1 cellular context compared by ENCODE assay signal in genomic region chr5:74009502-74009901, GRCh38.
TF ChIP-seq lines count a peak whose summit lies in the region.

No MANE protein-coding gene starts in this region.

TF ChIP-seq in IMR-90, 13 proteins besides CTCF, POLR2A, EP300 and RAD21 (continued from another document):
- TF ChIP-seq, protein P1, sequence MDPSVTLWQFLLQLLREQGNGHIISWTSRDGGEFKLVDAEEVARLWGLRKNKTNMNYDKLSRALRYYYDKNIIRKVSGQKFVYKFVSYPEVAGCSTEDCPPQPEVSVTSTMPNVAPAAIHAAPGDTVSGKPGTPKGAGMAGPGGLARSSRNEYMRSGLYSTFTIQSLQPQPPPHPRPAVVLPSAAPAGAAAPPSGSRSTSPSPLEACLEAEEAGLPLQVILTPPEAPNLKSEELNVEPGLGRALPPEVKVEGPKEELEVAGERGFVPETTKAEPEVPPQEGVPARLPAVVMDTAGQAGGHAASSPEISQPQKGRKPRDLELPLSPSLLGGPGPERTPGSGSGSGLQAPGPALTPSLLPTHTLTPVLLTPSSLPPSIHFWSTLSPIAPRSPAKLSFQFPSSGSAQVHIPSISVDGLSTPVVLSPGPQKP (IDR thresholded peaks at IDR 0.05; ENCODE audit: borderline replicate concordance, low read depth, low read length): no peak
- TF ChIP-seq, protein P2, sequence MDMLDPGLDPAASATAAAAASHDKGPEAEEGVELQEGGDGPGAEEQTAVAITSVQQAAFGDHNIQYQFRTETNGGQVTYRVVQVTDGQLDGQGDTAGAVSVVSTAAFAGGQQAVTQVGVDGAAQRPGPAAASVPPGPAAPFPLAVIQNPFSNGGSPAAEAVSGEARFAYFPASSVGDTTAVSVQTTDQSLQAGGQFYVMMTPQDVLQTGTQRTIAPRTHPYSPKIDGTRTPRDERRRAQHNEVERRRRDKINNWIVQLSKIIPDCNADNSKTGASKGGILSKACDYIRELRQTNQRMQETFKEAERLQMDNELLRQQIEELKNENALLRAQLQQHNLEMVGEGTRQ (IDR thresholded peaks at IDR 0.05; ENCODE audit: low read depth, low read length): no peak
- TF ChIP-seq CHD1 (IDR thresholded peaks at IDR 0.05; ENCODE audit: low read depth, low read length): no peak
- no peak for TF ChIP-seq RCOR1 (IDR thresholded peaks at IDR 0.05; ENCODE audit: insufficient replicate concordance, low read length)
- no peak for TF ChIP-seq MAZ (IDR thresholded peaks at IDR 0.05; ENCODE audit: borderline replicate concordance, low read depth, low read length)
- TF ChIP-seq BHLHE40 (IDR thresholded peaks at IDR 0.05; ENCODE audit: low read depth, low read length): no peak
- TF ChIP-seq NFE2L2 (IDR thresholded peaks at IDR 0.05; ENCODE audit: low read depth, low read length): no peak
- no peak for TF ChIP-seq FOS (IDR thresholded peaks at IDR 0.05; ENCODE audit: low read depth, low read length)
- TF ChIP-seq MXI1 (IDR thresholded peaks at IDR 0.05; ENCODE audit: borderline replicate concordance, low read depth, low read length): no peak
- TF ChIP-seq RFX5 (IDR thresholded peaks at IDR 0.05; ENCODE audit: low read depth, low read length): no peak
- TF ChIP-seq MAFK (IDR thresholded peaks at IDR 0.05; ENCODE audit: low read depth, low read length): no peak
- no peak for TF ChIP-seq CEBPB (IDR thresholded peaks at IDR 0.05; ENCODE audit: low read depth, low read length)
